ENCODE assay signal across 7 cellular contexts in genomic region chr10:21624421-21624820, GRCh38.
A peak's percentile ranks its signal among the peaks of the same experiment; 100 is the strongest.
DNase-seq lines count a peak whose midpoint lies in the region; ATAC-seq, FAIRE-seq and TF ChIP-seq lines count a peak whose summit lies in the region.
"Not testable (repeated sequence)": the region's sequence is repeated elsewhere in the genome, so short reads cannot be mapped to it uniquely, and the experiment has no call there.

No MANE protein-coding gene starts in this region.

- intact Hi-C loops in HCT116 (cut with micrococcal nuclease); activated CD4-positive, alpha-beta T cell treated with anti-CD3 and anti-CD28 coated beads, Interleukin-2, amount 10 ng/mL, durations not matched to agents 24 days and 14 days (cut with micrococcal nuclease); natural killer cell (cut with micrococcal nuclease): not testable (repeated sequence)

- not testable (repeated sequence) for H2AFZ ChIP-seq in HCT116 (ENCODE audit: low read depth, low read length, poor library complexity, severe bottlenecking); astrocyte (ENCODE audit: low read depth, low read length); H1 (ENCODE audit: low read length)

- not testable (repeated sequence) for TF ChIP-seq EP300 in H1 (IDR thresholded peaks at IDR 0.05; ENCODE audit: borderline replicate concordance in 1 of 2, low read depth in 2 of 2, low read length in 2 of 2)

- H2BK5ac ChIP-seq in H1 (ENCODE audit: low read depth, low read length), result not testable (repeated sequence)

- H3K4me1 ChIP-seq in HCT116 (ENCODE audit: control insufficient read depth in 1 of 2, insufficient read depth in 2 of 2, low read length in 2 of 2), result peaks cover 0 to 14% of the 10 kb centered on the region in 2 experiments; a peak in 1 of 4 replicates
- not testable (repeated sequence) for H3K4me1 ChIP-seq in astrocyte (ENCODE audit: insufficient read depth, low read length); H1 (replicated peaks in 1 of 4; ENCODE audit: control insufficient read depth in 3 of 4, insufficient read depth in 4 of 4, low read length in 3 of 4)

- FAIRE-seq in astrocyte (lab: Jason Lieb, UNC) (peak; percentile 78), H1 (lab: Jason Lieb, UNC) (peak; percentile 19), islet of Langerhans (lab: Jason Lieb, UNC) (peak; percentile 69)

- TSS peak; percentile 6 for BruUV-seq in HCT116 (replicated peaks; lab: Mats Ljungman, UMichigan)

- DNase-seq in HCT116 (ENCODE audit: low read depth, low spot score); astrocyte (ENCODE audit: low read depth); H1 (ENCODE audit: low read depth in 1 of 2, low spot score in 2 of 2); natural killer cell; osteocyte (ENCODE audit: extremely low spot score, unreplicated experiment): not testable (repeated sequence)
- DNase-seq in activated CD4-positive, alpha-beta T cell treated with anti-CD3 and anti-CD28 coated beads, Interleukin-2, amount 10 ng/mL, durations not matched to agents 24 days and 14 days, result peak; percentile 40

- WGBS in H1 (ENCODE audit: extremely low coverage in 1 of 2, insufficient coverage in 1 of 2, insufficient read length in 1 of 2, insufficient replicate concordance in 2 of 2, low coverage in 1 of 2, low lambda C conversion rate in 2 of 2, missing lambda C conversion rate in 1 of 2), 2 experiments, result 96% methylated on average over 6 of the region's 6 CpGs; no CpG with 5 or more reads in 1 of the 2 experiments

- not testable (repeated sequence) for H3K23me2 ChIP-seq in H1 (ENCODE audit: low read depth, low read length)

- H3K9ac ChIP-seq in HCT116 (ENCODE audit: low read length); astrocyte (ENCODE audit: low read length); H1 (replicated peaks in 1 of 4; ENCODE audit: extremely low read depth in 1 of 4, low read depth in 3 of 4, low read length in 3 of 4): not testable (repeated sequence)

- H2BK12ac ChIP-seq in H1 (ENCODE audit: low read depth, low read length), result not testable (repeated sequence)

- not testable (repeated sequence) for H3K9me3 ChIP-seq in HCT116 (ENCODE audit: control insufficient read depth in 1 of 2, insufficient read depth in 1 of 2, low read depth in 1 of 2, low read length in 2 of 2); astrocyte (ENCODE audit: insufficient read depth, low read depth, low read length); H1 (ENCODE audit: insufficient read depth in 2 of 2, low read depth in 1 of 2, low read length in 1 of 2)

- H3K27me3 Mint-ChIP-seq in activated CD4-positive, alpha-beta T cell treated with anti-CD3 and anti-CD28 coated beads, Interleukin-2, amount 10 ng/mL, durations not matched to agents 24 days and 14 days; astrocyte (ENCODE audit: low read depth, unreplicated experiment); natural killer cell (ENCODE audit: low read depth in 2 of 2); osteocyte (ENCODE audit: unreplicated experiment): not testable (repeated sequence)

- not testable (repeated sequence) for H3K23ac ChIP-seq in H1 (ENCODE audit: insufficient read length)

- not testable (repeated sequence) for H3K4ac ChIP-seq in H1 (replicated peaks; ENCODE audit: insufficient read length, low read depth, low read length)

- peaks cover 45% of the 10 kb centered on the region for H3K36me3 Mint-ChIP-seq in activated CD4-positive, alpha-beta T cell treated with anti-CD3 and anti-CD28 coated beads, Interleukin-2, amount 10 ng/mL, durations not matched to agents 24 days and 14 days (ENCODE audit: low read depth)
- not testable (repeated sequence) for H3K36me3 Mint-ChIP-seq in astrocyte (ENCODE audit: low read depth, unreplicated experiment); natural killer cell
- H3K36me3 Mint-ChIP-seq in osteocyte (ENCODE audit: unreplicated experiment), result peaks cover 38% of the 10 kb centered on the region

- not testable (repeated sequence) for H2AK5ac ChIP-seq in H1 (ENCODE audit: low read depth, low read length)

- not testable (repeated sequence) for TF ChIP-seq CTCF in HCT116 (IDR thresholded peaks at IDR 0.05 in 2 of 3, conservative IDR thresholded peaks at IDR 0.05 in 1 of 3; ENCODE audit: borderline replicate concordance in 1 of 3, insufficient read depth in 1 of 3, low read depth in 2 of 3, low read length in 2 of 3); astrocyte (IDR thresholded peaks at IDR 0.05; ENCODE audit: insufficient read depth, low read depth, low read length); H1 (IDR thresholded peaks at IDR 0.05; ENCODE audit: control extremely low read depth in 1 of 3, insufficient read depth in 1 of 3, low read depth in 1 of 3, low read length in 3 of 3); natural killer cell (IDR thresholded peaks at IDR 0.05); osteocyte (IDR thresholded peaks at IDR 0.05)

- H3K18ac ChIP-seq in H1 (ENCODE audit: extremely low read depth, low read length), result not testable (repeated sequence)

- RAD21 ChIA-PET in HCT116 (lab: Charles Lee; ENCODE audit: low non-redundant PET in 1 of 2, low total read pairs in 2 of 2, uncharacterized antibody in 2 of 2, unreplicated experiment in 2 of 2), result not testable (repeated sequence)

- H3K4me2 ChIP-seq in HCT116 (ENCODE audit: low read length); astrocyte (ENCODE audit: low read length); H1 (ENCODE audit: insufficient read depth in 1 of 2, low read depth in 2 of 2, low read length in 2 of 2): not testable (repeated sequence)

- H3K79me2 ChIP-seq in HCT116 (ENCODE audit: insufficient read depth, low read length) (peaks cover 42% of the 10 kb centered on the region), H1 (ENCODE audit: control insufficient read depth in 1 of 2, insufficient read depth in 2 of 2, low read length in 2 of 2) (peaks cover 0 to 17% of the 10 kb centered on the region in 2 experiments; a peak in 2 of 4 replicates)
- not testable (repeated sequence) for H3K79me2 ChIP-seq in astrocyte (ENCODE audit: insufficient read depth, low read length)

- H3K9me2 ChIP-seq in HCT116 (ENCODE audit: insufficient read depth), result not testable (repeated sequence)

- not testable (repeated sequence) for H3K4me3 ChIP-seq in HCT116 (replicated peaks in 1 of 2; ENCODE audit: low read depth in 1 of 2, low read length in 2 of 2); astrocyte (ENCODE audit: insufficient read depth, low read depth, low read length); H1 (ENCODE audit: extremely low read depth in 1 of 4, insufficient read depth in 2 of 4, low read depth in 3 of 4, low read length in 4 of 4)

- not testable (repeated sequence) for H3K14ac ChIP-seq in H1 (ENCODE audit: insufficient read length)

- CTCF ChIA-PET in HCT116 (lab: Charles Lee), result not testable (repeated sequence)
- CTCF ChIA-PET in H1 (lab: Charles Lee; ENCODE audit: partially characterized antibody), result interaction anchor here (0.6 kb wide), 1 partner anchor 31 kb away, joined by 3 read pairs; no protein-coding TSS in a partner anchor

- not testable (repeated sequence) for H4K20me1 ChIP-seq in HCT116 (ENCODE audit: insufficient read depth); astrocyte (ENCODE audit: insufficient read depth, low read length); H1 (replicated peaks in 1 of 2; ENCODE audit: control insufficient read depth in 1 of 2, insufficient read depth in 2 of 2, low read length in 2 of 2)

- H2BK20ac ChIP-seq in H1 (ENCODE audit: low read length), result not testable (repeated sequence)

- not testable (repeated sequence) for H3K27me3 ChIP-seq in HCT116 (ENCODE audit: insufficient read depth, low read length); astrocyte (ENCODE audit: insufficient read depth, low read length); H1 (replicated peaks in 1 of 4; ENCODE audit: control insufficient read depth in 3 of 4, extremely low read depth in 1 of 4, insufficient read depth in 3 of 4, low read length in 3 of 4)

- POLR2A ChIA-PET in HCT116 (lab: Charles Lee), result not testable (repeated sequence)
- POLR2A ChIA-PET in H1 (lab: Charles Lee; ENCODE audit: partially characterized antibody), result interaction anchor here (0.7 kb wide), 1 partner anchor 496 kb away, joined by 3 read pairs; no protein-coding TSS in a partner anchor

- not testable (repeated sequence) for H2BK120ac ChIP-seq in H1 (replicated peaks; ENCODE audit: low read depth, low read length)

- not testable (repeated sequence) for H3K27ac Mint-ChIP-seq in activated CD4-positive, alpha-beta T cell treated with anti-CD3 and anti-CD28 coated beads, Interleukin-2, amount 10 ng/mL, durations not matched to agents 24 days and 14 days; astrocyte (ENCODE audit: unreplicated experiment)
- H3K27ac Mint-ChIP-seq in natural killer cell (peak overlapping the region; percentile 54 to 79), osteocyte (ENCODE audit: unreplicated experiment) (peak overlapping the region; percentile 23)

- H4K5ac ChIP-seq in H1 (ENCODE audit: insufficient read length, low read depth, low read length), result not testable (repeated sequence)

- not testable (repeated sequence) for H3K27ac ChIP-seq in HCT116 (ENCODE audit: low read depth, low read length); astrocyte (ENCODE audit: low read depth, low read length); H1 (ENCODE audit: low read depth, low read length)

- not testable (repeated sequence) for H4K91ac ChIP-seq in H1 (replicated peaks; ENCODE audit: insufficient read length, low read length)

- peaks cover 14% of the 10 kb centered on the region for H3K9me3 Mint-ChIP-seq in activated CD4-positive, alpha-beta T cell treated with anti-CD3 and anti-CD28 coated beads, Interleukin-2, amount 10 ng/mL, durations not matched to agents 24 days and 14 days
- H3K9me3 Mint-ChIP-seq in astrocyte (ENCODE audit: unreplicated experiment); natural killer cell; osteocyte (ENCODE audit: unreplicated experiment): not testable (repeated sequence)

- not testable (repeated sequence) for H3K56ac ChIP-seq in H1 (replicated peaks; ENCODE audit: insufficient read length, low read depth, low read length)

- not testable (repeated sequence) for H4K8ac ChIP-seq in H1 (ENCODE audit: extremely low read depth, insufficient read depth, low read length)

- H3K4me3 Mint-ChIP-seq in activated CD4-positive, alpha-beta T cell treated with anti-CD3 and anti-CD28 coated beads, Interleukin-2, amount 10 ng/mL, durations not matched to agents 24 days and 14 days; astrocyte (ENCODE audit: unreplicated experiment); natural killer cell; osteocyte (ENCODE audit: unreplicated experiment): not testable (repeated sequence)

- H2BK15ac ChIP-seq in H1 (ENCODE audit: low read length), result not testable (repeated sequence)

- ATAC-seq in HCT116, natural killer cell: not testable (repeated sequence)

- H3K4me1 Mint-ChIP-seq in activated CD4-positive, alpha-beta T cell treated with anti-CD3 and anti-CD28 coated beads, Interleukin-2, amount 10 ng/mL, durations not matched to agents 24 days and 14 days, result peaks cover 22% of the 10 kb centered on the region
- H3K4me1 Mint-ChIP-seq in astrocyte (ENCODE audit: low read depth, unreplicated experiment); osteocyte (ENCODE audit: unreplicated experiment): not testable (repeated sequence)
- H3K4me1 Mint-ChIP-seq in natural killer cell, result peaks cover 18 to 21% of the 10 kb centered on the region in 2 donors

- not testable (repeated sequence) for TF ChIP-seq POLR2A in HCT116 (IDR thresholded peaks at IDR 0.05; ENCODE audit: borderline replicate concordance, extremely low read depth, insufficient read depth, insufficient read length); H1 (IDR thresholded peaks at IDR 0.05; ENCODE audit: control extremely low read depth in 1 of 2, low read depth in 2 of 2, low read length in 2 of 2)

- not testable (repeated sequence) for TF ChIP-seq RAD21 in HCT116 (IDR thresholded peaks at IDR 0.05; ENCODE audit: low read depth); H1 (IDR thresholded peaks at IDR 0.05 in 1 of 2, conservative IDR thresholded peaks at IDR 0.05 in 1 of 2; ENCODE audit: low read depth in 2 of 2, low read length in 2 of 2)

- not testable (repeated sequence) for H3K79me1 ChIP-seq in H1 (ENCODE audit: low read depth, low read length)

- H3K36me3 ChIP-seq in HCT116 (ENCODE audit: control insufficient read depth in 1 of 2, insufficient read depth in 2 of 2, low read length in 2 of 2), result peaks cover 0 to 15% of the 10 kb centered on the region in 2 experiments; a peak in 1 of 4 replicates
- not testable (repeated sequence) for H3K36me3 ChIP-seq in astrocyte (ENCODE audit: insufficient read depth, low read length)
- peaks cover 0 to 18% (median 4%) of the 10 kb centered on the region in 4 experiments; a peak in 5 of 8 replicates for H3K36me3 ChIP-seq in H1 (ENCODE audit: control insufficient read depth in 2 of 4, insufficient read depth in 4 of 4, low read length in 3 of 4)
